In genomic region chr5:119333421-119333851, GRCh38 we compare ENCODE assay signal across 9 cellular contexts. TPM values are rescaled to one million over a fixed set of nuclear protein-coding genes. Genes with fewer than 3 reads are reported as not detected.
DNase-seq lines count a peak whose midpoint lies in the region; ATAC-seq and TF ChIP-seq lines count a peak whose summit lies in the region.
"Had no signal": no experiment of that assay in that cellular context is flagged by ENCODE, and none has a peak within 500 bp of the region (broad histone marks: within the 10 kb centered on the region; RNA-seq: fewer than 3 reads in every experiment).

No MANE protein-coding gene starts in this region.

- no peaks in the 10 kb centered on the region for H3K36me3 ChIP-seq in SJCRH30

- CTCF ChIA-PET in WTC11 (lab: Charles Lee) = no interaction called here

- peak; percentile 27 for ATAC-seq in GM18907 (IDR thresholded peaks at IDR 0.05; ENCODE audit: unreplicated experiment)
- peak; percentile 33 for ATAC-seq in HG02870 (IDR thresholded peaks at IDR 0.05; ENCODE audit: unreplicated experiment)
- no peak for ATAC-seq in WTC11
- no peak for ATAC-seq in HG02970 (IDR thresholded peaks at IDR 0.05; ENCODE audit: low FRiP score, unreplicated experiment)

- H3K4me1 ChIP-seq in SJCRH30 = peaks cover 18% of the 10 kb centered on the region

- H3K27me3 ChIP-seq in SJCRH30 = no peaks in the 10 kb centered on the region

- DNase-seq in WTC11 (ENCODE audit: low spot score) (no peak), renal cortical epithelial cell (ENCODE audit: low read depth) (peak; percentile 39), SJCRH30 (no peak), NCI-H2171 treated with DMSO at 0.1 percent for 48 hours (lab: John Stamatoyannopoulos, UW) (no peak), GM13976 (ENCODE audit: low spot score) (no peak)
- DNase-seq: KG1 had no signal

- no peaks in the 10 kb centered on the region for H3K27me3 Mint-ChIP-seq in WTC11 (ENCODE audit: low read depth)

- no peak overlapping the region for H3K4me3 Mint-ChIP-seq in WTC11

- no peak overlapping the region for H3K27ac ChIP-seq in SJCRH30

- no peaks in the 10 kb centered on the region for H3K9me3 Mint-ChIP-seq in WTC11

- H3K9me3 ChIP-seq in SJCRH30 (replicated peaks) = no peaks in the 10 kb centered on the region

- POLR2A ChIA-PET in WTC11 (lab: Charles Lee) = interaction anchor here (0.7 kb wide), 1 partner anchor 240 kb away, joined by 3 read pairs; no protein-coding TSS in a partner anchor

- peak overlapping the region; percentile 80; the same call in 1 of the 2 replicates for H3K27ac Mint-ChIP-seq in WTC11

- no peak overlapping the region for H3K4me3 ChIP-seq in SJCRH30

- TF ChIP-seq CTCF in WTC11 (IDR thresholded peaks at IDR 0.05) = no peak
- TF ChIP-seq CTCF in GM13976 (IDR thresholded peaks at IDR 0.05; ENCODE audit: borderline replicate concordance, control extremely low read depth, extremely low read depth, insufficient read depth, missing control alignments) = no peak

- peaks cover 25% of the 10 kb centered on the region for H3K4me1 Mint-ChIP-seq in WTC11

- in situ Hi-C loops in GM13976 (cut with MboI; ENCODE audit: low sequenced_read_pairs, unreplicated experiment) = no loop called here

- H3K36me3 Mint-ChIP-seq in WTC11 = no peaks in the 10 kb centered on the region

TF ChIP-seq in WTC11, 78 proteins besides CTCF, POLR2A, EP300 and RAD21:
- TF ChIP-seq TCF7 (CRISPR knock-in tag; IDR thresholded peaks at IDR 0.05; ENCODE audit: low read depth) (no peak), GABPB1 (CRISPR knock-in tag; IDR thresholded peaks at IDR 0.05) (no peak), GTF2I (CRISPR knock-in tag; conservative IDR thresholded peaks at IDR 0.05) (no peak), FOXJ3 (CRISPR knock-in tag; IDR thresholded peaks at IDR 0.05; ENCODE audit: borderline replicate concordance) (no peak), IRF2 (CRISPR knock-in tag; IDR thresholded peaks at IDR 0.05; ENCODE audit: borderline replicate concordance, low read depth) (no peak), GRHL2 (CRISPR knock-in tag; IDR thresholded peaks at IDR 0.05; ENCODE audit: insufficient replicate concordance, severe bottlenecking) (no peak)
TF ChIP-seq in WTC11: peak in this region for 0.

RNA-seq across cellular contexts. Expression of gene TNFAIP8, which starts 22.4 kb away (rescaled TPM):
- total RNA-seq in WTC11 (2021) (18.1 to 24.1 TPM (median 19.9 TPM) in 3 replicates), renal cortical epithelial cell (57.9 and 75.7 TPM in 2 replicates)
- total RNA-seq in SJCRH30 (2014; rRNA removed; shearing (Covaris generic)) = 43.1 and 45.3 TPM in 2 replicates

Comparison
In these comparisons a context has a peak if more than half of its experiments do, and no peak if none do; other contexts are left out.
1. ATAC-seq: peak in GM18907 (single experiment) and HG02870 (single experiment); none in WTC11 (single experiment) and HG02970 (single experiment).